ENCODE assay signal across 1 cellular context in genomic region chr10:75962395-75963061, GRCh38.
TF ChIP-seq lines count a peak whose summit lies in the region.

No MANE protein-coding gene starts in this region.

TF ChIP-seq in HepG2, 621 proteins besides CTCF, POLR2A, EP300 and RAD21 (continued from another document and continues in another):
- TF ChIP-seq ZNF280D (CRISPR knock-in tag; IDR thresholded peaks at IDR 0.05) (peak; percentile 24; the same call in 1 of the 2 replicates), ZNF609 (CRISPR knock-in tag; IDR thresholded peaks at IDR 0.05; ENCODE audit: borderline replicate concordance) (peak; percentile 51; the same call in 1 of the 2 replicates), HNF4A (CRISPR knock-in tag; IDR thresholded peaks at IDR 0.05) (peak; percentile 74; the same call in 1 of the 2 replicates), ZBTB20 (CRISPR knock-in tag; IDR thresholded peaks at IDR 0.05; ENCODE audit: borderline replicate concordance, low read depth) (peak; percentile 92; the same call in 1 of the 2 replicates), SALL1 (CRISPR knock-in tag; IDR thresholded peaks at IDR 0.05) (peak; percentile 75), XRCC5 (optimal IDR thresholded peaks at IDR 0.05; ENCODE audit: low read length) (no peak), PLSCR1 (CRISPR knock-in tag; IDR thresholded peaks at IDR 0.05; ENCODE audit: borderline replicate concordance) (no peak), HNF1B (CRISPR knock-in tag; IDR thresholded peaks at IDR 0.05) (peak; percentile 51; the same call in 1 of the 2 replicates), ZNF251 (CRISPR knock-in tag; IDR thresholded peaks at IDR 0.05) (no peak), TOPORS (CRISPR knock-in tag; IDR thresholded peaks at IDR 0.05) (no peak), FOXP4 (CRISPR knock-in tag; IDR thresholded peaks at IDR 0.05) (peak; percentile 66), CREM (IDR thresholded peaks at IDR 0.05) (peak; percentile 57; the same call in 1 of the 2 replicates), CREM (CRISPR knock-in tag; IDR thresholded peaks at IDR 0.05) (no peak), PAXIP1 (CRISPR knock-in tag; conservative IDR thresholded peaks at IDR 0.05) (peak; percentile 88), ZNF574 (CRISPR knock-in tag; IDR thresholded peaks at IDR 0.05) (no peak), RXRB (CRISPR knock-in tag; IDR thresholded peaks at IDR 0.05; ENCODE audit: borderline replicate concordance) (peak; percentile 82), SOX6 (IDR thresholded peaks at IDR 0.05) (no peak), SOX6 (CRISPR knock-in tag; IDR thresholded peaks at IDR 0.05) (peak; percentile 68), DNMT1 (CRISPR knock-in tag; IDR thresholded peaks at IDR 0.05) (no peak), NFKB2 (CRISPR knock-in tag; IDR thresholded peaks at IDR 0.05; ENCODE audit: borderline replicate concordance) (no peak), FOXA3 (CRISPR knock-in tag; IDR thresholded peaks at IDR 0.05) (peak; percentile 62), MAX (IDR thresholded peaks at IDR 0.05) (peak; percentile 58; the same call in 1 of the 2 replicates), MED1 (CRISPR knock-in tag; IDR thresholded peaks at IDR 0.05) (peak; percentile 99), FOXP1 (IDR thresholded peaks at IDR 0.05) (no peak), FOXP1 (CRISPR knock-in tag; IDR thresholded peaks at IDR 0.05) (peak; percentile 80; the same call in 1 of the 2 replicates), POGZ (CRISPR knock-in tag; IDR thresholded peaks at IDR 0.05) (peak; percentile 85), ETV5 (CRISPR knock-in tag; IDR thresholded peaks at IDR 0.05; ENCODE audit: borderline replicate concordance) (peak; percentile 87; the same call in 1 of the 2 replicates), CENPX (CRISPR knock-in tag; IDR thresholded peaks at IDR 0.05) (no peak), MNT (IDR thresholded peaks at IDR 0.05) (peak; percentile 66), DMAP1 (CRISPR knock-in tag; IDR thresholded peaks at IDR 0.05) (no peak), NAIF1 (CRISPR knock-in tag; IDR thresholded peaks at IDR 0.05; ENCODE audit: borderline replicate concordance) (no peak), TERF1 (CRISPR knock-in tag; IDR thresholded peaks at IDR 0.05) (no peak), IKZF5 (CRISPR knock-in tag; IDR thresholded peaks at IDR 0.05) (no peak; the same call in 1 of the 2 replicates)
